11 cellular contexts compared by ENCODE assay signal in the genomic region with DNA sequence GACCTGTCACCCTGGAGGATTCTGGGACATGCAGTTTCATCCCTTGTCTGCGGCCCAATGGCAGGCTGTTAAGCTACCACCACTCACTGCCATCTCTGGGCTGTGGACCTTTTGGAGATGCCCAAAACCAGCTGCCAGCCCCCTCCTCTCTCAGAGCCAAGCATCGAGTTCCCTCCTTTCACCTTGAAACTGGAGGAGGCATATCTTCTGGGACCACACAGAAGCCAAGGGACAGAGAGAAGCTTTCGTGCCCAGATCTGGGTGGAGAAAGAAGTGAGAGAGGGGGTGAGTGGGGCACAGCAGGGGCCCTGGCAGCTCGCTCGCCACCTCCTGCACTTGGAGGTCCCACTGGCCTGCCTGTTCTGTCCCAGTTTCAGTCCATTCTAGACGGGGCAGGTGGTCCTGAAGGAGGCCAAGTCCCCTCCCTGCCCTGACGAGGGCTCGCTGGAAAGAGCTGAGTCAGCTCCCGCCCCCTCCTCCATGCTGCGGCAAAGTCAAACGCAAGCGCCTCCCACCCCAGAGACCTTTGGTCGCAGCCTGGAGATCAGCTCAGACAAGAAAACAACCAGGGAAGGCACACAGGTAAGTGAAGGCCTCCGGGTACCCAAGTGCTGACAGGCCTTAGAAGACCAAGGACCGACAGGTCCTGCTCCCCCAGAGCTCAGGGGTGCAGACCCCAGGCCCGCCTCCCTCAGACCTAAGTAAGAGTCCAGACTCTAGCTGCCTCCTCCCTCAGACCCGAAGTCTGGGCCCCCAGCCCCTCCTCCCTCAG. TPM values are rescaled to one million over a fixed set of nuclear protein-coding genes. Genes with fewer than 3 reads are reported as not detected.
DNase-seq lines count a peak whose midpoint lies in the region; ATAC-seq and TF ChIP-seq lines count a peak whose summit lies in the region.
"Had no signal": no experiment of that assay in that cellular context is flagged by ENCODE, and none has a peak within 500 bp of the region (broad histone marks: within the 10 kb centered on the region; RNA-seq: fewer than 3 reads in every experiment).

No MANE protein-coding gene starts in this region.

- no peak overlapping the region for H3K4me3 Mint-ChIP-seq in activated CD4-positive, alpha-beta T cell treated with anti-CD3 and anti-CD28 coated beads, Interleukin-2, amount 10 ng/mL, durations not matched to agents 7 days and 5 days
- H3K4me3 Mint-ChIP-seq in stimulated activated effector memory CD8-positive, alpha-beta T cell treated with anti-CD3 and anti-CD28 coated beads, Interleukin-12 subunit alpha, Interleukin-12 subunit beta, amount 100 ng/mL, for 72 hours, result no peak overlapping the region
- H3K4me3 Mint-ChIP-seq: activated CD4-positive, alpha-beta memory T cell treated with anti-CD3 and anti-CD28 coated beads, Interleukin-2, amount 10 ng/mL, durations not matched to agents 7 days and 5 days had no signal

- peaks cover 24% of the 10 kb centered on the region for H3K4me1 Mint-ChIP-seq in activated CD4-positive, alpha-beta T cell treated with anti-CD3 and anti-CD28 coated beads, Interleukin-2, amount 10 ng/mL, durations not matched to agents 7 days and 5 days
- peaks cover 34% of the 10 kb centered on the region for H3K4me1 Mint-ChIP-seq in stimulated activated effector memory CD8-positive, alpha-beta T cell treated with anti-CD3 and anti-CD28 coated beads, Interleukin-12 subunit alpha, Interleukin-12 subunit beta, amount 100 ng/mL, for 72 hours

- H3K27ac Mint-ChIP-seq in activated CD4-positive, alpha-beta T cell treated with anti-CD3 and anti-CD28 coated beads, Interleukin-2, amount 10 ng/mL, durations not matched to agents 7 days and 5 days, result peak overlapping the region; percentile 25
- H3K27ac Mint-ChIP-seq in stimulated activated effector memory CD8-positive, alpha-beta T cell treated with anti-CD3 and anti-CD28 coated beads, Interleukin-12 subunit alpha, Interleukin-12 subunit beta, amount 100 ng/mL, for 72 hours, result no peak overlapping the region
- H3K27ac Mint-ChIP-seq: activated CD4-positive, alpha-beta memory T cell treated with anti-CD3 and anti-CD28 coated beads, Interleukin-2, amount 10 ng/mL, durations not matched to agents 7 days and 5 days had no signal

- H3K27ac ChIP-seq in SK-N-MC, result peak overlapping the region; percentile 35; the same call in 1 of the 2 replicates
- H3K27ac ChIP-seq: sigmoid colon, vagina had no signal

- peaks cover 1% of the 10 kb centered on the region for H3K36me3 Mint-ChIP-seq in activated CD4-positive, alpha-beta T cell treated with anti-CD3 and anti-CD28 coated beads, Interleukin-2, amount 10 ng/mL, durations not matched to agents 7 days and 5 days (ENCODE audit: low read depth)
- H3K36me3 Mint-ChIP-seq in stimulated activated effector memory CD8-positive, alpha-beta T cell treated with anti-CD3 and anti-CD28 coated beads, Interleukin-12 subunit alpha, Interleukin-12 subunit beta, amount 100 ng/mL, for 72 hours, result peaks cover 9% of the 10 kb centered on the region

- no peaks in the 10 kb centered on the region for H3K9me3 ChIP-seq in SK-N-MC (ENCODE audit: low read depth, low read length)
- H3K9me3 ChIP-seq: sigmoid colon, vagina had no signal

- no peaks in the 10 kb centered on the region for H3K27me3 Mint-ChIP-seq in activated CD4-positive, alpha-beta T cell treated with anti-CD3 and anti-CD28 coated beads, Interleukin-2, amount 10 ng/mL, durations not matched to agents 7 days and 5 days
- H3K27me3 Mint-ChIP-seq: activated CD4-positive, alpha-beta memory T cell treated with anti-CD3 and anti-CD28 coated beads, Interleukin-2, amount 10 ng/mL, durations not matched to agents 7 days and 5 days had no signal

- no peak overlapping the region for H3K9ac ChIP-seq in SK-N-MC (ENCODE audit: insufficient read length)

- CTCF ChIA-PET in activated CD4-positive, alpha-beta T cell treated with anti-CD3 and anti-CD28 coated beads, Interleukin-2, amount 10 ng/mL, durations not matched to agents 7 days and 5 days (lab: Charles Lee), result interaction anchor here (0.7 to 5.2 kb wide), 3 partner anchors 11 to 36 kb away, joined by 4 to 34 read pairs (median 7); no protein-coding TSS in a partner anchor

- TF ChIP-seq CTCF in GM20000 (IDR thresholded peaks at IDR 0.05; ENCODE audit: extremely low read depth, missing control alignments), result no peak

- no peak overlapping the region for H3K4me3 ChIP-seq in SK-N-MC
- H3K4me3 ChIP-seq: sigmoid colon, vagina had no signal

- no peaks in the 10 kb centered on the region for H3K9me3 Mint-ChIP-seq in activated CD4-positive, alpha-beta T cell treated with anti-CD3 and anti-CD28 coated beads, Interleukin-2, amount 10 ng/mL, durations not matched to agents 7 days and 5 days
- H3K9me3 Mint-ChIP-seq in stimulated activated effector memory CD8-positive, alpha-beta T cell treated with anti-CD3 and anti-CD28 coated beads, Interleukin-12 subunit alpha, Interleukin-12 subunit beta, amount 100 ng/mL, for 72 hours, result no peaks in the 10 kb centered on the region
- H3K9me3 Mint-ChIP-seq: activated CD4-positive, alpha-beta memory T cell treated with anti-CD3 and anti-CD28 coated beads, Interleukin-2, amount 10 ng/mL, durations not matched to agents 7 days and 5 days had no signal

- ATAC-seq in stimulated activated effector memory CD8-positive, alpha-beta T cell treated with anti-CD3 and anti-CD28 coated beads, Interleukin-12 subunit alpha, Interleukin-12 subunit beta, amount 100 ng/mL, for 72 hours, result peak; percentile 59

- H3K36me3 ChIP-seq in SK-N-MC (ENCODE audit: insufficient read depth, low read length), result no peaks in the 10 kb centered on the region
- H3K36me3 ChIP-seq: vagina had no signal

- no peak for DNase-seq in activated CD4-positive, alpha-beta T cell treated with anti-CD3 and anti-CD28 coated beads, Interleukin-2, amount 10 ng/mL, durations not matched to agents 7 days and 5 days
- DNase-seq in activated CD4-positive, alpha-beta T cell treated with anti-CD3 and anti-CD28 coated beads, Interleukin-2, amount 50 U/mL, for 48 hours, result no peak
- peak; percentile 24 for DNase-seq in SK-N-MC (ENCODE audit: low read depth, low spot score)
- DNase-seq in hepatic stellate cell (ENCODE audit: low spot score), result peak; percentile 70
- peak in 1 of 2 donors; percentile 64 for DNase-seq in stimulated activated effector memory CD8-positive, alpha-beta T cell treated with anti-CD3 and anti-CD28 coated beads, Interleukin-12 subunit alpha, Interleukin-12 subunit beta, amount 100 ng/mL, for 72 hours (ENCODE audit: low spot score in 2 of 2)
- DNase-seq in GM20000 (ENCODE audit: low spot score), result no peak
- DNase-seq in AG20443 (ENCODE audit: low spot score), result no peak
- no peak for DNase-seq in NCI-H1694 (lab: John Stamatoyannopoulos, UW)
- DNase-seq: sigmoid colon had no signal

- POLR2A ChIA-PET in activated CD4-positive, alpha-beta T cell treated with anti-CD3 and anti-CD28 coated beads, Interleukin-2, amount 10 ng/mL, durations not matched to agents 7 days and 5 days (lab: Charles Lee), result no interaction called here

RNA-seq across cellular contexts. Expression of gene BCAT2, which starts 3.8 kb away (rescaled TPM):
- total RNA-seq in activated CD4-positive, alpha-beta T cell treated with anti-CD3 and anti-CD28 coated beads, Interleukin-2, amount 10 ng/mL, durations not matched to agents 7 days and 5 days, result 10 to 100 TPM; 42.3 to 43.3 TPM

RNA-seq across cellular contexts. Expression of gene HSD17B14, which starts 29.3 kb away (rescaled TPM):
- total RNA-seq in activated CD4-positive, alpha-beta T cell treated with anti-CD3 and anti-CD28 coated beads, Interleukin-2, amount 10 ng/mL, durations not matched to agents 7 days and 5 days, result under 1 TPM; 0.27 to 0.77 TPM

RNA-seq across cellular contexts. Expression of gene FGF21, which starts 51.7 kb away (rescaled TPM):
- not detected for total RNA-seq in activated CD4-positive, alpha-beta T cell treated with anti-CD3 and anti-CD28 coated beads, Interleukin-2, amount 10 ng/mL, durations not matched to agents 7 days and 5 days
- total RNA-seq: activated CD4-positive, alpha-beta memory T cell treated with anti-CD3 and anti-CD28 coated beads, Interleukin-2, amount 10 ng/mL, durations not matched to agents 7 days and 5 days; sigmoid colon; vagina had no signal

RNA-seq across cellular contexts. Expression of gene FUT1, which starts 54.6 kb away (rescaled TPM):
- total RNA-seq in activated CD4-positive, alpha-beta T cell treated with anti-CD3 and anti-CD28 coated beads, Interleukin-2, amount 10 ng/mL, durations not matched to agents 7 days and 5 days, result under 1 TPM; 0.10 to 0.23 TPM

Comparison
In these comparisons a context has a peak if more than half of its experiments do, and no peak if none do; other contexts are left out.
1. DNase-seq: peak in SK-N-MC (single experiment) and hepatic stellate cell (single experiment); none in activated CD4-positive, alpha-beta T cell treated with anti-CD3 and anti-CD28 coated beads, Interleukin-2, amount 10 ng/mL, durations not matched to agents 7 days and 5 days (single experiment), activated CD4-positive, alpha-beta T cell treated with anti-CD3 and anti-CD28 coated beads, Interleukin-2, amount 50 U/mL, for 48 hours (0 of 2), GM20000 (single experiment), AG20443 (single experiment) and NCI-H1694 (single experiment).